ENCODE assay signal across 1 cellular context in the genomic region with DNA sequence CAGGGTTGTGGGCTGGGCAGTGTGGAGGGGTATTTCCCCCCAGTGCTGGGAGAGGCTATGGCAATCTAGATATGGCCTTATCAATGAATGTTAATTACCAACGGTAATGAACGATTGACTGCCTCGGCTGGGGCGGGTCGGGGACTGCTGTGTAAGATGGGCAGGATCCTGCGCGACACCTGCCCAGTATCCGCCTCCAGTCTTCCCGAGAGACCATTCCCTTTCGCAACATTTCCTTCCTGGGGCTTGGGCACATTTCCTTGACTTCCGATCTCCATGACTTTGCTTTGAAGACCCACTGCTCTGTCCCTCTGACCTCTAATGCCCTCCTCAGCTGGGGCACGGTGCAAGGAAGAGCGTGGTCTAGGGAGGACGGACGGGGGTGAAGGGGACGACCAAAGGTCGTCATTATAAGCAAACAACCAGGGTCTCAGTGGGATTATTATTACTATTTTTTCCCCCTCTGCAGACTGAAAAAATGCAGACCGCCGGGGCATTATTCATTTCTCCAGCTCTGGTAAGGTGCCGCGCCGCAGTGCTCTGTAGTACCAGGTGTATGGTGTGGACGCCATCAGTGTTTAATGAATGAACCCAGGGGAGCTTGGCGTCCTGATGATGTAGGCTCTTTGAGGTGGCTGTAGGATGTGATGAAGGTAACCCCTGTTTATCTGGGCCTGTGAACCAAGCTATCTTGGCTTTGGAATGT.
A peak's percentile ranks its signal among the peaks of the same experiment; 100 is the strongest.
TF ChIP-seq lines count a peak whose summit lies in the region.

No MANE protein-coding gene starts in this region.

TF ChIP-seq in HEK293, 187 proteins besides CTCF, POLR2A, EP300 and RAD21 (continued from another document and continues in another):
- TF ChIP-seq ZNF571 (tag by site-specific recombination; IDR thresholded peaks at IDR 0.05) (no peak), ZNF133 (tag by site-specific recombination; IDR thresholded peaks at IDR 0.05) (no peak), PRDM1 (tag by site-specific recombination; IDR thresholded peaks at IDR 0.05) (no peak), ZNF544 (tag by site-specific recombination; IDR thresholded peaks at IDR 0.05) (no peak), MEIS1 (CRISPR knock-in tag; IDR thresholded peaks at IDR 0.05; ENCODE audit: borderline replicate concordance) (no peak), ZBTB1 (tag by site-specific recombination; IDR thresholded peaks at IDR 0.05) (no peak), ZNF248 (tag by site-specific recombination; IDR thresholded peaks at IDR 0.05) (no peak), ZNF830 (tag by site-specific recombination; IDR thresholded peaks at IDR 0.05; ENCODE audit: low read depth) (no peak), EGR2 (tag by site-specific recombination; IDR thresholded peaks at IDR 0.05; ENCODE audit: low read depth) (no peak), ZIC2 (tag by site-specific recombination; IDR thresholded peaks at IDR 0.05) (no peak), ZNF558 (tag by site-specific recombination; IDR thresholded peaks at IDR 0.05) (no peak), ZXDB (tag by site-specific recombination; IDR thresholded peaks at IDR 0.05) (peak; percentile 4; the same call in 1 of the 2 replicates), ZNF311 (tag by site-specific recombination; IDR thresholded peaks at IDR 0.05; ENCODE audit: borderline replicate concordance) (no peak), ZNF19 (tag by site-specific recombination; IDR thresholded peaks at IDR 0.05; ENCODE audit: low read depth) (no peak), ZNF350 (tag by site-specific recombination; IDR thresholded peaks at IDR 0.05) (no peak), FEZF1 (tag by site-specific recombination; IDR thresholded peaks at IDR 0.05) (no peak), ZNF292 (tag by site-specific recombination; IDR thresholded peaks at IDR 0.05; ENCODE audit: borderline replicate concordance, low read depth) (no peak), ZNF629 (tag by site-specific recombination; IDR thresholded peaks at IDR 0.05) (no peak), ZNF707 (tag by site-specific recombination; IDR thresholded peaks at IDR 0.05) (no peak), GLIS1 (tag by site-specific recombination; IDR thresholded peaks at IDR 0.05) (no peak), ZNF37A (tag by site-specific recombination; IDR thresholded peaks at IDR 0.05) (no peak), ZNF146 (tag by site-specific recombination; IDR thresholded peaks at IDR 0.05) (no peak), ZBTB48 (tag by site-specific recombination; IDR thresholded peaks at IDR 0.05) (peak; percentile 61; the same call in 1 of the 2 replicates), TRIM28 (IDR thresholded peaks at IDR 0.05; ENCODE audit: borderline replicate concordance, low read length) (no peak), ZNF596 (tag by site-specific recombination; IDR thresholded peaks at IDR 0.05) (no peak), MZF1 (tag by site-specific recombination; IDR thresholded peaks at IDR 0.05; ENCODE audit: borderline replicate concordance) (no peak), ZBTB7A (tag by site-specific recombination; IDR thresholded peaks at IDR 0.05; ENCODE audit: low read depth) (no peak), ZNF404 (tag by site-specific recombination; IDR thresholded peaks at IDR 0.05) (no peak), ZNF777 (tag by site-specific recombination; IDR thresholded peaks at IDR 0.05; ENCODE audit: borderline replicate concordance) (no peak), ZNF274 (IDR thresholded peaks at IDR 0.05; ENCODE audit: low read length) (no peak), ZNF274 (tag by site-specific recombination; IDR thresholded peaks at IDR 0.05; ENCODE audit: borderline replicate concordance) (no peak), ZNF76 (tag by site-specific recombination; IDR thresholded peaks at IDR 0.05; ENCODE audit: borderline replicate concordance, low read depth) (0 out of 2 replicates have a peak, but pooled peaks have one; percentile 11), KLF16 (tag by site-specific recombination; IDR thresholded peaks at IDR 0.05) (peak; percentile 69), OVOL3 (tag by site-specific recombination; IDR thresholded peaks at IDR 0.05) (no peak), KLF1 (tag by site-specific recombination; IDR thresholded peaks at IDR 0.05) (0 out of 2 replicates have a peak, but pooled peaks have one; percentile 16), ZNF837 (tag by site-specific recombination; IDR thresholded peaks at IDR 0.05) (no peak), ZNF747 (tag by site-specific recombination; IDR thresholded peaks at IDR 0.05) (no peak), ZNF792 (tag by site-specific recombination; IDR thresholded peaks at IDR 0.05) (no peak), ZNF529 (tag by site-specific recombination; IDR thresholded peaks at IDR 0.05; ENCODE audit: insufficient replicate concordance) (no peak), ZNF223 (tag by site-specific recombination; IDR thresholded peaks at IDR 0.05) (no peak)
- TF ChIP-seq, protein P1, sequence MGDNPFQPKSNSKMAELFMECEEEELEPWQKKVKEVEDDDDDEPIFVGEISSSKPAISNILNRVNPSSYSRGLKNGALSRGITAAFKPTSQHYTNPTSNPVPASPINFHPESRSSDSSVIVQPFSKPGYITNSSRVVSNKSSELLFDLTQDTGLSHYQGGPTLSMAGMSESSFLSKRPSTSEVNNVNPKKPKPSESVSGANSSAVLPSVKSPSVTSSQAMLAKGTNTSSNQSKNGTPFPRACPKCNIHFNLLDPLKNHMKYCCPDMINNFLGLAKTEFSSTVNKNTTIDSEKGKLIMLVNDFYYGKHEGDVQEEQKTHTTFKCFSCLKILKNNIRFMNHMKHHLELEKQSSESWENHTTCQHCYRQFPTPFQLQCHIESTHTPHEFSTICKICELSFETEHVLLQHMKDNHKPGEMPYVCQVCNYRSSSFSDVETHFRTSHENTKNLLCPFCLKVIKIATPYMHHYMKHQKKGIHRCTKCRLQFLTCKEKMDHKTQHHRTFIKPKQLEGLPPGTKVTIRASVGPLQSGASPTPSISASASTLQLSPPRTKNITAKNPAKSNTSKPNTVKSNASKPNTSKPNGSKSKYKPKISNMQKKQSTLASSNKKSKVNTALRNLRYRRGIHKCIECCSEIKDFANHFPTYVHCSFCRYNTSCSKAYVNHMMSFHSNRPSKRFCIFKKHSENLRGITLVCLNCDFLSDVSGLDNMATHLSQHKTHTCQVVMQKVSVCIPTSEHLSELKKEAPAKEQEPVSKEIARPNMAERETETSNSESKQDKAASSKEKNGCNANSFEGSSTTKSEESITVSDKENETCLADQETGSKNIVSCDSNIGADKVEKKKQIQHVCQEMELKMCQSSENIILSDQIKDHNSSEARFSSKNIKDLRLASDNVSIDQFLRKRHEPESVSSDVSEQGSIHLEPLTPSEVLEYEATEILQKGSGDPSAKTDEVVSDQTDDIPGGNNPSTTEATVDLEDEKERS (tag by site-specific recombination; IDR thresholded peaks at IDR 0.05), result no peak
- TF ChIP-seq, protein P2, sequence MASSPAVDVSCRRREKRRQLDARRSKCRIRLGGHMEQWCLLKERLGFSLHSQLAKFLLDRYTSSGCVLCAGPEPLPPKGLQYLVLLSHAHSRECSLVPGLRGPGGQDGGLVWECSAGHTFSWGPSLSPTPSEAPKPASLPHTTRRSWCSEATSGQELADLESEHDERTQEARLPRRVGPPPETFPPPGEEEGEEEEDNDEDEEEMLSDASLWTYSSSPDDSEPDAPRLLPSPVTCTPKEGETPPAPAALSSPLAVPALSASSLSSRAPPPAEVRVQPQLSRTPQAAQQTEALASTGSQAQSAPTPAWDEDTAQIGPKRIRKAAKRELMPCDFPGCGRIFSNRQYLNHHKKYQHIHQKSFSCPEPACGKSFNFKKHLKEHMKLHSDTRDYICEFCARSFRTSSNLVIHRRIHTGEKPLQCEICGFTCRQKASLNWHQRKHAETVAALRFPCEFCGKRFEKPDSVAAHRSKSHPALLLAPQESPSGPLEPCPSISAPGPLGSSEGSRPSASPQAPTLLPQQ (tag by site-specific recombination; IDR thresholded peaks at IDR 0.05), result no peak
- TF ChIP-seq, protein P3, sequence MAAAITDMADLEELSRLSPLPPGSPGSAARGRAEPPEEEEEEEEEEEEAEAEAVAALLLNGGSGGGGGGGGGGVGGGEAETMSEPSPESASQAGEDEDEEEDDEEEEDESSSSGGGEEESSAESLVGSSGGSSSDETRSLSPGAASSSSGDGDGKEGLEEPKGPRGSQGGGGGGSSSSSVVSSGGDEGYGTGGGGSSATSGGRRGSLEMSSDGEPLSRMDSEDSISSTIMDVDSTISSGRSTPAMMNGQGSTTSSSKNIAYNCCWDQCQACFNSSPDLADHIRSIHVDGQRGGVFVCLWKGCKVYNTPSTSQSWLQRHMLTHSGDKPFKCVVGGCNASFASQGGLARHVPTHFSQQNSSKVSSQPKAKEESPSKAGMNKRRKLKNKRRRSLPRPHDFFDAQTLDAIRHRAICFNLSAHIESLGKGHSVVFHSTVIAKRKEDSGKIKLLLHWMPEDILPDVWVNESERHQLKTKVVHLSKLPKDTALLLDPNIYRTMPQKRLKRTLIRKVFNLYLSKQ (tag by site-specific recombination; IDR thresholded peaks at IDR 0.05; ENCODE audit: borderline replicate concordance), result no peak
- TF ChIP-seq, protein P4, sequence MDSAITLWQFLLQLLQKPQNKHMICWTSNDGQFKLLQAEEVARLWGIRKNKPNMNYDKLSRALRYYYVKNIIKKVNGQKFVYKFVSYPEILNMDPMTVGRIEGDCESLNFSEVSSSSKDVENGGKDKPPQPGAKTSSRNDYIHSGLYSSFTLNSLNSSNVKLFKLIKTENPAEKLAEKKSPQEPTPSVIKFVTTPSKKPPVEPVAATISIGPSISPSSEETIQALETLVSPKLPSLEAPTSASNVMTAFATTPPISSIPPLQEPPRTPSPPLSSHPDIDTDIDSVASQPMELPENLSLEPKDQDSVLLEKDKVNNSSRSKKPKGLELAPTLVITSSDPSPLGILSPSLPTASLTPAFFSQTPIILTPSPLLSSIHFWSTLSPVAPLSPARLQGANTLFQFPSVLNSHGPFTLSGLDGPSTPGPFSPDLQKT (IDR thresholded peaks at IDR 0.05; ENCODE audit: borderline replicate concordance, low read depth, low read length), result no peak
- TF ChIP-seq, protein P5, sequence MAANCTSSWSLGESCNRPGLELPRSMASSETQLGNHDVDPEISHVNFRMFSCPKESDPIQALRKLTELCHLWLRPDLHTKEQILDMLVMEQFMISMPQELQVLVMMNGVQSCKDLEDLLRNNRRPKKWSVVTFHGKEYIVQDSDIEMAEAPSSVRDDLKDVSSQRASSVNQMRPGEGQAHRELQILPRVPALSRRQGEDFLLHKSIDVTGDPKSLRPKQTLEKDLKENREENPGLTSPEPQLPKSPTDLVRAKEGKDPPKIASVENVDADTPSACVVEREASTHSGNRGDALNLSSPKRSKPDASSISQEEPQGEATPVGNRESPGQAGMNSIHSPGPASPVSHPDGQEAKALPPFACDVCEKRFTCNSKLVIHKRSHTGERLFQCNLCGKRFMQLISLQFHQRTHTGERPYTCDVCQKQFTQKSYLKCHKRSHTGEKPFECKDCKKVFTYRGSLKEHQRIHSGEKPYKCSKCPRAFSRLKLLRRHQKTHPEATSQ (tag by site-specific recombination; IDR thresholded peaks at IDR 0.05), result no peak
- TF ChIP-seq, protein P6, sequence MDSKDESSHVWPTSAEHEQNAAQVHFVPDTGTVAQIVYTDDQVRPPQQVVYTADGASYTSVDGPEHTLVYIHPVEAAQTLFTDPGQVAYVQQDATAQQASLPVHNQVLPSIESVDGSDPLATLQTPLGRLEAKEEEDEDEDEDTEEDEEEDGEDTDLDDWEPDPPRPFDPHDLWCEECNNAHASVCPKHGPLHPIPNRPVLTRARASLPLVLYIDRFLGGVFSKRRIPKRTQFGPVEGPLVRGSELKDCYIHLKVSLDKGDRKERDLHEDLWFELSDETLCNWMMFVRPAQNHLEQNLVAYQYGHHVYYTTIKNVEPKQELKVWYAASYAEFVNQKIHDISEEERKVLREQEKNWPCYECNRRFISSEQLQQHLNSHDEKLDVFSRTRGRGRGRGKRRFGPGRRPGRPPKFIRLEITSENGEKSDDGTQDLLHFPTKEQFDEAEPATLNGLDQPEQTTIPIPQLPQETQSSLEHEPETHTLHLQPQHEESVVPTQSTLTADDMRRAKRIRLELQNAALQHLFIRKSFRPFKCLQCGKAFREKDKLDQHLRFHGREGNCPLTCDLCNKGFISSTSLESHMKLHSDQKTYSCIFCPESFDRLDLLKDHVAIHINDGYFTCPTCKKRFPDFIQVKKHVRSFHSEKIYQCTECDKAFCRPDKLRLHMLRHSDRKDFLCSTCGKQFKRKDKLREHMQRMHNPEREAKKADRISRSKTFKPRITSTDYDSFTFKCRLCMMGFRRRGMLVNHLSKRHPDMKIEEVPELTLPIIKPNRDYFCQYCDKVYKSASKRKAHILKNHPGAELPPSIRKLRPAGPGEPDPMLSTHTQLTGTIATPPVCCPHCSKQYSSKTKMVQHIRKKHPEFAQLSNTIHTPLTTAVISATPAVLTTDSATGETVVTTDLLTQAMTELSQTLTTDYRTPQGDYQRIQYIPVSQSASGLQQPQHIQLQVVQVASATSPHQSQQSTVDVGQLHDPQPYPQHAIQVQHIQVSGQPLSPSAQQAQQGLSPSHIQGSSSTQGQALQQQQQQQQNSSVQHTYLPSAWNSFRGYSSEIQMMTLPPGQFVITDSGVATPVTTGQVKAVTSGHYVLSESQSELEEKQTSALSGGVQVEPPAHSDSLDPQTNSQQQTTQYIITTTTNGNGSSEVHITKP (tag by site-specific recombination; IDR thresholded peaks at IDR 0.05), result peak; percentile 65
- TF ChIP-seq, protein P7, sequence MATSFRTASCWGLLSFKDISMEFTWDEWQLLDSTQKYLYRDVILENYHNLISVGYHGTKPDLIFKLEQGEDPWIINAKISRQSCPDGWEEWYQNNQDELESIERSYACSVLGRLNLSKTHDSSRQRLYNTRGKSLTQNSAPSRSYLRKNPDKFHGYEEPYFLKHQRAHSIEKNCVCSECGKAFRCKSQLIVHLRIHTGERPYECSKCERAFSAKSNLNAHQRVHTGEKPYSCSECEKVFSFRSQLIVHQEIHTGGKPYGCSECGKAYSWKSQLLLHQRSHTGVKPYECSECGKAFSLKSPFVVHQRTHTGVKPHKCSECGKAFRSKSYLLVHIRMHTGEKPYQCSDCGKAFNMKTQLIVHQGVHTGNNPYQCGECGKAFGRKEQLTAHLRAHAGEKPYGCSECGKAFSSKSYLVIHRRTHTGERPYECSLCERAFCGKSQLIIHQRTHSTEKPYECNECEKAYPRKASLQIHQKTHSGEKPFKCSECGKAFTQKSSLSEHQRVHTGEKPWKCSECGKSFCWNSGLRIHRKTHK (tag by site-specific recombination; IDR thresholded peaks at IDR 0.05), result no peak
- TF ChIP-seq, protein P8, sequence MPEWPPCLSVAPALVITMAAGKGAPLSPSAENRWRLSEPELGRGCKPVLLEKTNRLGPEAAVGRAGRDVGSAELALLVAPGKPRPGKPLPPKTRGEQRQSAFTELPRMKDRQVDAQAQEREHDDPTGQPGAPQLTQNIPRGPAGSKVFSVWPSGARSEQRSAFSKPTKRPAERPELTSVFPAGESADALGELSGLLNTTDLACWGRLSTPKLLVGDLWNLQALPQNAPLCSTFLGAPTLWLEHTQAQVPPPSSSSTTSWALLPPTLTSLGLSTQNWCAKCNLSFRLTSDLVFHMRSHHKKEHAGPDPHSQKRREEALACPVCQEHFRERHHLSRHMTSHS (tag by site-specific recombination; IDR thresholded peaks at IDR 0.05), result no peak
- TF ChIP-seq, protein P9, sequence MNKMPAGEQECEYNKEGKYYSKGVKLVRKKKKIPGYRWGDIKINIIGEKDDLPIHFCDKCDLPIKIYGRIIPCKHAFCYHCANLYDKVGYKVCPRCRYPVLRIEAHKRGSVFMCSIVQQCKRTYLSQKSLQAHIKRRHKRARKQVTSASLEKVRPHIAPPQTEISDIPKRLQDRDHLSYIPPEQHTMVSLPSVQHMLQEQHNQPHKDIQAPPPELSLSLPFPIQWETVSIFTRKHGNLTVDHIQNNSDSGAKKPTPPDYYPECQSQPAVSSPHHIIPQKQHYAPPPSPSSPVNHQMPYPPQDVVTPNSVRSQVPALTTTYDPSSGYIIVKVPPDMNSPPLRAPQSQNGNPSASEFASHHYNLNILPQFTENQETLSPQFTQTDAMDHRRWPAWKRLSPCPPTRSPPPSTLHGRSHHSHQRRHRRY (tag by site-specific recombination; IDR thresholded peaks at IDR 0.05), result no peak
